14 cellular contexts compared by ENCODE assay signal in genomic region chr2:65361623-65362022, GRCh38.
DNase-seq lines count a peak whose midpoint lies in the region; ATAC-seq and TF ChIP-seq lines count a peak whose summit lies in the region.
"Had no signal": no experiment of that assay in that cellular context is flagged by ENCODE, and none has a peak within 500 bp of the region (broad histone marks: within the 10 kb centered on the region; RNA-seq: fewer than 3 reads in every experiment).

No MANE protein-coding gene starts in this region.

- ATAC-seq in gastroesophageal sphincter (no peak), GM21367 (IDR thresholded peaks at IDR 0.05; ENCODE audit: unreplicated experiment) (no peak), left lung (no peak)

- peak overlapping the region; percentile 59 for H3K4me2 ChIP-seq in DOHH2 (ENCODE audit: low read length)
- peak overlapping the region; percentile 84 for H3K4me2 ChIP-seq in SU-DHL-6 (ENCODE audit: low read depth, low read length, poor library complexity, severe bottlenecking)
- H3K4me2 ChIP-seq: BLaER1 treated with 17β-estradiol and CSF1 and Interleukin-3, amounts not matched to agents 10 nM and 100 nM had no signal

- H3K9ac ChIP-seq in SU-DHL-6 (ENCODE audit: low read length): peak overlapping the region; percentile 47
- H3K9ac ChIP-seq: BLaER1 treated with 17β-estradiol and CSF1 and Interleukin-3, amounts not matched to agents 10 nM and 100 nM had no signal

- H3F3A ChIP-seq in DOHH2 (ENCODE audit: control insufficient read depth, insufficient read depth): peaks cover 33% of the 10 kb centered on the region
- H3F3A ChIP-seq in SU-DHL-6 (ENCODE audit: insufficient read depth): peaks cover 63% of the 10 kb centered on the region

- no peak overlapping the region for H3K4me3 ChIP-seq in A673 (ENCODE audit: low read depth, low read length, poor library complexity, severe bottlenecking)
- peak overlapping the region; percentile 52 for H3K4me3 ChIP-seq in DOHH2 (ENCODE audit: low read length)
- H3K4me3 ChIP-seq in SU-DHL-6 (ENCODE audit: insufficient read depth, low read length, poor library complexity, severe bottlenecking): no peak overlapping the region
- no peak overlapping the region for H3K4me3 ChIP-seq in gastroesophageal sphincter
- H3K4me3 ChIP-seq in left lung: no peak overlapping the region
- H3K4me3 ChIP-seq: BLaER1 treated with 17β-estradiol and CSF1 and Interleukin-3, amounts not matched to agents 10 nM and 100 nM; colonic mucosa; Peyer's patch had no signal

- WGBS in gastroesophageal sphincter (ENCODE audit: low coverage in 1 of 2), 2 donors: 57 to 59% methylated on average over 3 of the region's 3 CpGs

- intact Hi-C loops in A673 (cut with micrococcal nuclease; ENCODE audit: unreplicated experiment) (no loop called here), left lung (cut with DNase I) (no loop called here)

- TF ChIP-seq CTCF in A673 (conservative IDR thresholded peaks at IDR 0.05; ENCODE audit: low read depth, low read length) (no peak), DOHH2 (IDR thresholded peaks at IDR 0.05; ENCODE audit: low read depth, low read length, poor library complexity, severe bottlenecking) (no peak), SU-DHL-6 (IDR thresholded peaks at IDR 0.05; ENCODE audit: insufficient read depth, low read length, poor library complexity, severe bottlenecking) (no peak), gastroesophageal sphincter (IDR thresholded peaks at IDR 0.05) (no peak), left lung (IDR thresholded peaks at IDR 0.05) (no peak)

- H3K4me1 ChIP-seq in A673 (ENCODE audit: insufficient read depth, low read length, poor library complexity, severe bottlenecking) (peaks cover 55% of the 10 kb centered on the region), DOHH2 (ENCODE audit: control insufficient read depth, low read length) (peaks cover 99% of the 10 kb centered on the region), gastroesophageal sphincter (peaks cover 0 to 40% (median 0%) of the 10 kb centered on the region in 3 donors), left lung (peaks cover 13 to 42% of the 10 kb centered on the region in 2 donors)

- H3K36me3 ChIP-seq in A673 (ENCODE audit: insufficient read depth, low read length, poor library complexity, severe bottlenecking): no peaks in the 10 kb centered on the region
- no peaks in the 10 kb centered on the region for H3K36me3 ChIP-seq in DOHH2 (ENCODE audit: control insufficient read depth, low read length)
- H3K36me3 ChIP-seq in SU-DHL-6 (ENCODE audit: low read length): no peaks in the 10 kb centered on the region
- H3K36me3 ChIP-seq in gastroesophageal sphincter: no peaks in the 10 kb centered on the region
- H3K36me3 ChIP-seq in left lung: no peaks in the 10 kb centered on the region
- H3K36me3 ChIP-seq: BLaER1 treated with 17β-estradiol and CSF1 and Interleukin-3, amounts not matched to agents 10 nM and 100 nM; colonic mucosa; Peyer's patch had no signal

- no peak for TF ChIP-seq EP300 in gastroesophageal sphincter (IDR thresholded peaks at IDR 0.05)

- no TSS peak for BruUV-seq in A673 (replicated peaks; lab: Mats Ljungman, UMichigan)

- H3K9me3 ChIP-seq in A673 (ENCODE audit: low read depth, low read length, poor library complexity, severe bottlenecking) (no peaks in the 10 kb centered on the region), DOHH2 (ENCODE audit: control insufficient read depth, insufficient read depth, low read length) (no peaks in the 10 kb centered on the region), SU-DHL-6 (ENCODE audit: insufficient read depth, low read length) (no peaks in the 10 kb centered on the region), gastroesophageal sphincter (no peaks in the 10 kb centered on the region), left lung (no peaks in the 10 kb centered on the region)
- H3K9me3 ChIP-seq: BLaER1 treated with 17β-estradiol and CSF1 and Interleukin-3, amounts not matched to agents 10 nM and 100 nM; colonic mucosa; Peyer's patch had no signal

- H3K9me2 ChIP-seq in DOHH2 (replicated peaks; ENCODE audit: control insufficient read depth, low read length): no peaks in the 10 kb centered on the region
- no peaks in the 10 kb centered on the region for H3K9me2 ChIP-seq in SU-DHL-6 (replicated peaks; ENCODE audit: insufficient read depth, low read length)

- peaks cover 92% of the 10 kb centered on the region for H3K79me2 ChIP-seq in DOHH2 (ENCODE audit: control insufficient read depth, low read length)
- H3K79me2 ChIP-seq in SU-DHL-6 (ENCODE audit: insufficient read depth, low read length): peaks cover 94% of the 10 kb centered on the region

- POLR2A ChIA-PET in A673 (lab: Charles Lee; ENCODE audit: low non-redundant PET): no interaction called here

- CTCF ChIA-PET in A673 (lab: Charles Lee): no interaction called here

- no peak for TF ChIP-seq POLR2A in gastroesophageal sphincter (IDR thresholded peaks at IDR 0.05)

- DNase-seq in A673 (ENCODE audit: low spot score) (peak; percentile 62), islet precursor cell (peak; percentile 65), NCI-H524 (lab: John Stamatoyannopoulos, UW) (no peak), left lung (no peak)
- DNase-seq: colonic mucosa; NCI-H1092 treated with DMSO at 0.1 percent for 48 hours; NCI-H510A; Peyer's patch; stimulated activated CD4-positive, alpha-beta T cell treated with anti-CD3 and anti-CD28 coated beads, Interleukin-4, amount 100 ng/mL, for 4 hours had no signal

- H3K27ac ChIP-seq in A673 (ENCODE audit: low read depth, low read length, poor library complexity, severe bottlenecking) (peak overlapping the region; percentile 39), DOHH2 (ENCODE audit: low read depth, low read length) (peak overlapping the region; percentile 48), SU-DHL-6 (ENCODE audit: low read depth, low read length) (peak overlapping the region; percentile 93), gastroesophageal sphincter (no peak overlapping the region), left lung (no peak overlapping the region)
- H3K27ac ChIP-seq: BLaER1 treated with 17β-estradiol and CSF1 and Interleukin-3, amounts not matched to agents 10 nM and 100 nM; colonic mucosa had no signal

- H3K27me3 ChIP-seq in A673 (replicated peaks; ENCODE audit: insufficient read depth, low read depth, low read length, poor library complexity) (no peaks in the 10 kb centered on the region), DOHH2 (ENCODE audit: control insufficient read depth, low read length) (no peaks in the 10 kb centered on the region), SU-DHL-6 (ENCODE audit: low read length) (no peaks in the 10 kb centered on the region), gastroesophageal sphincter (no peaks in the 10 kb centered on the region), left lung (no peaks in the 10 kb centered on the region)
- H3K27me3 ChIP-seq: BLaER1 treated with 17β-estradiol and CSF1 and Interleukin-3, amounts not matched to agents 10 nM and 100 nM; colonic mucosa; Peyer's patch had no signal

- no peak overlapping the region for H2AFZ ChIP-seq in SU-DHL-6 (ENCODE audit: low read depth, low read length, severe bottlenecking)

- H4K20me1 ChIP-seq in DOHH2 (ENCODE audit: control insufficient read depth, insufficient read depth, low read depth, low read length): no peaks in the 10 kb centered on the region
- H4K20me1 ChIP-seq in SU-DHL-6 (ENCODE audit: low read depth, low read length): no peaks in the 10 kb centered on the region

Comparison
In these comparisons a context has a peak if more than half of its experiments do, and no peak if none do; other contexts are left out.
1. DNase-seq: peak in A673 (single experiment) and islet precursor cell (single experiment); none in NCI-H524 (0 of 2) and left lung (0 of 2).
2. H3K27ac ChIP-seq: peak in A673 (single experiment), DOHH2 (single experiment) and SU-DHL-6 (single experiment); none in gastroesophageal sphincter (0 of 4) and left lung (0 of 2).